13 cellular contexts compared by ENCODE assay signal in the genomic region with DNA sequence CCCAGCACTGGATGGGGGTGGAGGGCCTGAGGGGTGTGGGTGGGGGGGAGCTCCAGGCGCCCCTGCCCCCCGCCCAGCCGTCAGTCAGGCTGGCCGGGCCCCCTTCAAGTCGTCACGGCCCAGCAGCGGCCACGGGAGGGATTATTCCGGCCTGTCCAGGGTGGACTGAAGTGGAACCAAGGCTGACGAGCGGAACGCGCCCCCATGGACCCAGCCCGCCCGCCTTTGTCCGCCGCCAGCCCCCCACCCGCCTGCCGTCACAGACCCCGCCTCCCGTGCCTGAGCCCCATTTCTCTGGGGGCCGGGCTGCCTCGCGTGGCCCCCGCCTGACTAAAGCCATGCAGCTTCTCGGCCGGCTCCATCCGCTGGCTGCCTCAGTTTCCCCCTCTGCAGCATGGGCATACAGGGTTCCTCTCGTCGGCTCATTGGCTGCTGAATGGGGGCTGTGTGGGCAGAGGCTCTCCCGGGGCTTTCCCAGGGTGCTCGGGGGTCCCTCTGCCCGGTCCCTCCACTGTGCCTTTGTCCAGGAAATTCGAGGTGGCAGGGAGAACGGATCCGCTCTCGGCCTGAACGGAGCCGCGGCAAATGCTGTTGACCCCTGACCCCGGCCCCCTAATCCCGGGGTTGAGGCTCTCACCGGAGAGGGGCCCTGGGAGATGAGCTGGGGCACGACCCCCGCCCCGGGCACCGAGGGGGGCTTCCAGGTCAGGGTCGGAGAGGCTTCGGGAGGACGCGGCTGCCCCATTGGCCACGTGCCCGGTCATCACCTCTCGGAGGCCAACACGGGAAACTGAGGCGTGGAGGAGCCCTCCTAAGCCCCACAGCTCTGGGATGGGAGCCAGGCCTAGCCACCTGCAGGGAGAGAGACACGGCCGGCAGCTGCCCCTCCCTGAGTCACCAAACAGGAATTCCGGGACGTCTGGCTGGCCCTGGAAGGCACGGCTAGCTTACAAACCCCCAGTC. TPM values are rescaled to one million over a fixed set of nuclear protein-coding genes. Genes with fewer than 3 reads are reported as not detected.
A peak's percentile ranks its signal among the peaks of the same experiment; 100 is the strongest.
DNase-seq lines count a peak whose midpoint lies in the region; ATAC-seq lines count a peak whose summit lies in the region.
"Had no signal": no experiment of that assay in that cellular context is flagged by ENCODE, and none has a peak within 500 bp of the region (broad histone marks: within the 10 kb centered on the region; RNA-seq: fewer than 3 reads in every experiment).

No MANE protein-coding gene starts in this region.

- no peak overlapping the region for H3K27ac Mint-ChIP-seq in effector memory CD8-positive, alpha-beta T cell

- intact Hi-C loops in left colon (cut with DNase I, micrococcal nuclease) = no loop called here

- H3K27me3 ChIP-seq in BLaER1 = peaks cover 24% of the 10 kb centered on the region

- H3K27me3 Mint-ChIP-seq in effector memory CD8-positive, alpha-beta T cell = peaks cover 13 to 17% of the 10 kb centered on the region in 2 donors

- ATAC-seq in left colon (peak; percentile 60), GM18868 (IDR thresholded peaks at IDR 0.05; ENCODE audit: unreplicated experiment) (no peak), HG03025 (IDR thresholded peaks at IDR 0.05; ENCODE audit: low FRiP score, unreplicated experiment) (no peak)
- ATAC-seq in effector memory CD8-positive, alpha-beta T cell (replicated peaks) = no peak

- peak overlapping the region; percentile 53; the same call in 1 of the 2 replicates for H3K27ac ChIP-seq in BLaER1
- H3K27ac ChIP-seq: tibial artery had no signal

- H3K9me3 Mint-ChIP-seq in effector memory CD8-positive, alpha-beta T cell = no peaks in the 10 kb centered on the region

- H3K4me3 Mint-ChIP-seq in effector memory CD8-positive, alpha-beta T cell = no peak overlapping the region

- H3K9me3 ChIP-seq in BLaER1 = no peaks in the 10 kb centered on the region
- H3K9me3 ChIP-seq: tibial artery had no signal

- H3K9ac ChIP-seq in BLaER1 = 0 out of 2 replicates have a peak overlapping the region, but pooled peaks have one; percentile 19

- no peaks in the 10 kb centered on the region for H3K36me3 ChIP-seq in BLaER1
- H3K36me3 ChIP-seq: tibial artery had no signal

- H3K4me3 ChIP-seq in BLaER1 = peak overlapping the region; percentile 44
- H3K4me3 ChIP-seq: tibial artery had no signal

- H3K4me1 Mint-ChIP-seq in effector memory CD8-positive, alpha-beta T cell (ENCODE audit: low read depth in 2 of 2) = no peaks in the 10 kb centered on the region

- H3K4me1 ChIP-seq in BLaER1 = peaks cover 84% of the 10 kb centered on the region

- DNase-seq in HT1080 (ENCODE audit: low read depth) (peak; percentile 73), astrocyte of the hippocampus (ENCODE audit: low read depth, low spot score) (peak; percentile 87), left colon (peak in 1 of 2 donors; percentile 53), NCI-H2029 (lab: John Stamatoyannopoulos, UW) (no peak)
- DNase-seq in effector memory CD8-positive, alpha-beta T cell = no peak
- DNase-seq: central memory CD4-positive, alpha-beta T cell; COR-L47; NCI-H2107; stimulated activated CD4-positive, alpha-beta T cell treated with anti-CD3 and anti-CD28 coated beads, Interleukin-4, amount 100 ng/mL, for 24 hours; tibial artery had no signal

- peaks cover 8% of the 10 kb centered on the region; the same call in 1 of the 2 replicates for H4K20me1 ChIP-seq in BLaER1

- H3K36me3 Mint-ChIP-seq in effector memory CD8-positive, alpha-beta T cell (ENCODE audit: insufficient read depth) = no peaks in the 10 kb centered on the region

- H3K4me2 ChIP-seq in BLaER1 = peak overlapping the region; percentile 93

RNA-seq across cellular contexts. Expression of a gene that starts 27.3 kb away (rescaled TPM):
- 0.45 TPM in 1 of 2 replicates, not detected in the other for total RNA-seq in HT1080 (2014; rRNA removed; shearing (Covaris generic))
- polyA plus RNA-seq in HT1080 (2015; cell fraction: cytosol; rRNA removed) = 0.12 and 0.16 TPM in 2 replicates
- not detected in 2 replicates for polyA plus RNA-seq in HT1080 (2015; cell fraction: nucleus; rRNA removed)
- 10 to 100 TPM; 83.8 to 85.4 TPM for total RNA-seq in left colon

RNA-seq across cellular contexts. Expression of a gene that starts 37.7 kb away (rescaled TPM):
- total RNA-seq in HT1080 (2014; rRNA removed; shearing (Covaris generic)) = 53.1 and 58.1 TPM in 2 replicates
- 64.5 and 87.6 TPM in 2 replicates for polyA plus RNA-seq in HT1080 (2015; cell fraction: cytosol; rRNA removed)
- polyA plus RNA-seq in HT1080 (2015; cell fraction: nucleus; rRNA removed) = 29.4 and 37.0 TPM in 2 replicates
- 10 to 100 TPM; 43.7 to 48.9 TPM for total RNA-seq in left colon

RNA-seq across cellular contexts. Expression of a gene that starts 43.9 kb away (rescaled TPM):
- total RNA-seq in HT1080 (2014; rRNA removed; shearing (Covaris generic)) = 170 and 219 TPM in 2 replicates
- 148 and 175 TPM in 2 replicates for polyA plus RNA-seq in HT1080 (2015; cell fraction: cytosol; rRNA removed)
- 531 and 623 TPM in 2 replicates for polyA plus RNA-seq in HT1080 (2015; cell fraction: nucleus; rRNA removed)
- 100 to 1,000 TPM; 220 to 267 TPM for total RNA-seq in left colon

Comparison
In these comparisons a context has a peak if more than half of its experiments do, and no peak if none do; other contexts are left out.
1. DNase-seq: peak in HT1080 (single experiment) and astrocyte of the hippocampus (single experiment); none in effector memory CD8-positive, alpha-beta T cell (0 of 3) and NCI-H2029 (single experiment).
2. RNA of a gene that starts 27.3 kb away (total RNA-seq): 83.8 to 85.4 TPM in left colon; 0.45 TPM in HT1080; every median in the first group is over 10 times any median in the second.